ENCODE assay signal across 14 cellular contexts in genomic region chr3:184815046-184815930, GRCh38. TPM values are rescaled to one million over a fixed set of nuclear protein-coding genes. Genes with fewer than 3 reads are reported as not detected.
DNase-seq lines count a peak whose midpoint lies in the region; ATAC-seq lines count a peak whose summit lies in the region.
"Had no signal": no experiment of that assay in that cellular context is flagged by ENCODE, and none has a peak within 500 bp of the region (broad histone marks: within the 10 kb centered on the region; RNA-seq: fewer than 3 reads in every experiment).

No MANE protein-coding gene starts in this region.

- peaks cover 0 to 19% (median 11%) of the 10 kb centered on the region in 3 donors for H3K36me3 Mint-ChIP-seq in naive thymus-derived CD8-positive, alpha-beta T cell
- H3K36me3 Mint-ChIP-seq: type B pancreatic cell had no signal

- H3K4me1 Mint-ChIP-seq in naive thymus-derived CD8-positive, alpha-beta T cell, result peaks cover 30 to 79% (median 70%) of the 10 kb centered on the region in 4 donors

- peaks cover 0 to 4% (median 0%) of the 10 kb centered on the region in 9 donors for H3K9me3 Mint-ChIP-seq in naive thymus-derived CD8-positive, alpha-beta T cell
- H3K9me3 Mint-ChIP-seq: nephron, type B pancreatic cell had no signal

- POLR2A ChIA-PET in naive thymus-derived CD8-positive, alpha-beta T cell (lab: Charles Lee), result interaction anchor here (0.6 to 0.7 kb wide), 2 partner anchors 121 to 1189 kb away, joined by 3 to 4 read pairs; no protein-coding TSS in a partner anchor

- peak overlapping the region in 9 of 10 donors; percentile 8 to 86 (median 78) for H3K27ac Mint-ChIP-seq in naive thymus-derived CD8-positive, alpha-beta T cell
- H3K27ac Mint-ChIP-seq: nephron, type B pancreatic cell had no signal

- peak overlapping the region in 8 of 10 donors; percentile 22 to 69 (median 41) for H3K4me3 Mint-ChIP-seq in naive thymus-derived CD8-positive, alpha-beta T cell
- H3K4me3 Mint-ChIP-seq: type B pancreatic cell had no signal

- DNase-seq in activated CD4-positive, CD25-positive, alpha-beta regulatory T cell treated with anti-CD3 and anti-CD28 coated beads, Interleukin-2, amount 50 U/mL, for 72 hours, result no peak
- peak; percentile 71 for DNase-seq in LHCN-M2 (ENCODE audit: low read depth)
- DNase-seq in amniotic stem cell (lab: John Stamatoyannopoulos, UW), result peak; percentile 49
- peak in 6 of 10 donors; percentile 6 to 66 (median 28) for DNase-seq in naive thymus-derived CD8-positive, alpha-beta T cell
- DNase-seq in NCI-H1092 treated with DMSO at 0.1 percent for 48 hours (lab: John Stamatoyannopoulos, UW), result no peak
- DNase-seq: activated CD8-positive, alpha-beta memory T cell treated with anti-CD3 and anti-CD28 coated beads, Interleukin-2, amount 50 U/mL, for 4 hours; NCI-H1694 treated with DMSO at 0.1 percent for 48 hours; SHP77 treated with DMSO at 0.1 percent for 48 hours had no signal

- peak; percentile 51 to 52 for ATAC-seq in activated CD4-positive, CD25-positive, alpha-beta regulatory T cell treated with anti-CD3 and anti-CD28 coated beads, Interleukin-2, amount 50 U/mL, for 24 hours
- peak; percentile 22 to 60 for ATAC-seq in naive thymus-derived CD8-positive, alpha-beta T cell
- ATAC-seq in HG02973 (IDR thresholded peaks at IDR 0.05; ENCODE audit: unreplicated experiment) (no peak), GM18520 (IDR thresholded peaks at IDR 0.05; ENCODE audit: unreplicated experiment) (no peak)
- ATAC-seq: A549 had no signal

- peaks cover 0 to 3% (median 0%) of the 10 kb centered on the region in 5 donors for H3K27me3 Mint-ChIP-seq in naive thymus-derived CD8-positive, alpha-beta T cell
- H3K27me3 Mint-ChIP-seq: type B pancreatic cell had no signal

RNA-seq across cellular contexts. Expression of gene VPS8, which starts 3.3 kb away (rescaled TPM):
- 29.4 and 43.5 TPM in 2 replicates for total RNA-seq in LHCN-M2 (2014; rRNA removed)
- 10.8 TPM for polyA plus RNA-seq in LHCN-M2 (2012)
- total RNA-seq in naive thymus-derived CD8-positive, alpha-beta T cell, result 100 to 1,000 TPM; 102 to 105 TPM
- polyA plus RNA-seq in naive thymus-derived CD8-positive, alpha-beta T cell, result 10 to 100 TPM; 19.0 to 30.8 (median 23.9) TPM

Comparison
In these comparisons a context has a peak if more than half of its experiments do, and no peak if none do; other contexts are left out.
1. ATAC-seq: peak in activated CD4-positive, CD25-positive, alpha-beta regulatory T cell treated with anti-CD3 and anti-CD28 coated beads, Interleukin-2, amount 50 U/mL, for 24 hours (2 of 2) and naive thymus-derived CD8-positive, alpha-beta T cell (2 of 2); none in HG02973 (single experiment) and GM18520 (single experiment).
2. DNase-seq: peak in LHCN-M2 (single experiment), amniotic stem cell (single experiment) and naive thymus-derived CD8-positive, alpha-beta T cell (6 of 10); none in activated CD4-positive, CD25-positive, alpha-beta regulatory T cell treated with anti-CD3 and anti-CD28 coated beads, Interleukin-2, amount 50 U/mL, for 72 hours (single experiment) and NCI-H1092 treated with DMSO at 0.1 percent for 48 hours (single experiment).